Comparison of ENCODE assay signal across 8 cellular contexts in the genomic region with DNA sequence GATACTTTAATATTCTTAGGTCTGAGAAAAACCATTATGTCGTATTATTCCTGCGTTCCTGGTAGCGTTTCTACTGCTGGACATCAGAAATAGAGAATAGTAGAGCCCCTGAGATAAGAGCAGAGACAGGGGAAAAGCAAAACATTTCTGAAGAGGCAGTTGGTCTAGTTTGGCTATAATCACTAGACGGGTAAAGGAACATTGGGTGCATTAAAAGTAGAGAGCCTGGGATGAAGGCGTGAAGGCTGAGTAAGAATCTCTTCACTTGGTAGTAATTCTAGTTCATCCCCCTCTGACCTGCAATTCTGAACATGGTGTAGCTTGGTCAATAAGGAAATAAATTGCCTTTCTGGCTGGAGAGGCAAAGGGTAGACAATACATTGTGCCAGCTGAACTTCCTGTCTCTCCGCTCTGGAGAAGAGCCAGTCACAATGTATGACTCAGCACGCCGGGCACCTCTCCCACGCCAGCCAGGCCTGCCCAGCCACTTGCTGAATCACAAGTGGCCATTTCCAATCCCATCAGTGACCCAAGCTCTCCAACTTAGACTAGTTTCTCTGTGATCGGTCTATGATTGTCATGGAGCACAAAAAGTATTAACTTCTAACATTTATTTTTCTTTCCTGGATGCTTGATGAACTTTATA.
DNase-seq lines count a peak whose midpoint lies in the region; TF ChIP-seq lines count a peak whose summit lies in the region.

No MANE protein-coding gene starts in this region.

- no peaks in the 10 kb centered on the region for H3K36me3 Mint-ChIP-seq in Caco-2 (ENCODE audit: insufficient read depth, unreplicated experiment)

- no peaks in the 10 kb centered on the region for H3K4me1 Mint-ChIP-seq in Caco-2 (ENCODE audit: low read depth, unreplicated experiment)

- H3K36me3 ChIP-seq in adrenal gland (replicated peaks in 1 of 2) = no peaks in the 10 kb centered on the region
- no peaks in the 10 kb centered on the region for H3K36me3 ChIP-seq in Caco-2 (ENCODE audit: control insufficient read depth, insufficient read depth, low read length)
- H3K36me3 ChIP-seq in HAP-1 (replicated peaks) = no peaks in the 10 kb centered on the region

- intact Hi-C loops in adrenal gland (cut with DNase I) = no loop called here
- intact Hi-C loops in Caco-2 (cut with micrococcal nuclease; ENCODE audit: unreplicated experiment) = no loop called here

- no TSS peak for BruUV-seq in Caco-2 (replicated peaks; lab: Mats Ljungman, UMichigan)

- no peaks in the 10 kb centered on the region for H3K9me3 Mint-ChIP-seq in Caco-2 (ENCODE audit: unreplicated experiment)

- peak overlapping the region; percentile 29 to 82 (median 70) for H3K27ac ChIP-seq in adrenal gland

- H3K27ac Mint-ChIP-seq in Caco-2 (ENCODE audit: unreplicated experiment) = no peak overlapping the region

- no peak overlapping the region for H3K4me3 Mint-ChIP-seq in Caco-2 (ENCODE audit: unreplicated experiment)

- H3K4me3 ChIP-seq in adrenal gland (no peak overlapping the region), Caco-2 (ENCODE audit: low read depth, low read length) (no peak overlapping the region), HAP-1 (no peak overlapping the region)

- POLR2A ChIA-PET in Caco-2 (lab: Charles Lee) = no interaction called here

- TF ChIP-seq POLR2A in adrenal gland (IDR thresholded peaks at IDR 0.05) = peak in 1 of 2 donors; percentile 13

- no peaks in the 10 kb centered on the region for H3K9me3 ChIP-seq in adrenal gland (replicated peaks in 1 of 3)
- no peaks in the 10 kb centered on the region for H3K9me3 ChIP-seq in Caco-2
- no peaks in the 10 kb centered on the region for H3K9me3 ChIP-seq in HAP-1

- in situ Hi-C loops in Caki2 (cut with HindIII; ENCODE audit: low pct_unique_long_range_greater_than_20kb, low sequenced_read_pairs) = no loop called here
- in situ Hi-C loops in HAP-1 (cut with MboI; ENCODE audit: low sequenced_read_pairs) = no loop called here

- H3K4me1 ChIP-seq in adrenal gland (replicated peaks in 1 of 2) (peaks cover 0 to 23% of the 10 kb centered on the region in 2 donors), Caco-2 (no peaks in the 10 kb centered on the region), HAP-1 (no peaks in the 10 kb centered on the region)

- TF ChIP-seq CTCF in adrenal gland (IDR thresholded peaks at IDR 0.05) (no peak), Caco-2 (IDR thresholded peaks at IDR 0.05; ENCODE audit: insufficient read depth in 1 of 2, low read depth in 1 of 2, low read length in 1 of 2, severe bottlenecking in 1 of 2, unreplicated experiment in 1 of 2) (no peak)

- no peaks in the 10 kb centered on the region for H3K27me3 Mint-ChIP-seq in Caco-2 (ENCODE audit: insufficient read depth, unreplicated experiment)

- 42 to 51% (median 47%) methylated on average over 10 of the region's 10 CpGs for whole genome bisulfite sequencing in adrenal gland, 4 donors

- CTCF ChIA-PET in Caco-2 (lab: Charles Lee) = no interaction called here

- DNase-seq in Caki2 (ENCODE audit: low read depth) (peak; percentile 81), NCI-H1436 treated with DMSO at 0.1 percent for 48 hours (lab: John Stamatoyannopoulos, UW) (peak; percentile 27), adrenal gland (peak; percentile 89 to 95 (median 92)), islet precursor cell (peak; percentile 61), Caco-2 (no peak), HAP-1 (ENCODE audit: low spot score in 2 of 2) (no peak)
- DNase-seq in activated effector memory CD4-positive, alpha-beta T cell treated with anti-CD3 and anti-CD28 coated beads, Interleukin-2, amount 50 U/mL, for 16 hours = no peak
- no peak for DNase-seq in activated CD4-positive, alpha-beta T cell treated with anti-CD3 and anti-CD28 coated beads, Interleukin-2, amount 50 U/mL, for 1 hour

- H3K27me3 ChIP-seq in adrenal gland (no peaks in the 10 kb centered on the region), Caco-2 (replicated peaks; ENCODE audit: control insufficient read depth, insufficient read depth, low read length) (no peaks in the 10 kb centered on the region), HAP-1 (ENCODE audit: low read depth) (peaks cover 5% of the 10 kb centered on the region; the same call in 1 of the 2 replicates)

Comparison
In these comparisons a context has a peak if more than half of its experiments do, and no peak if none do; other contexts are left out.
1. DNase-seq: peak in Caki2 (single experiment), NCI-H1436 treated with DMSO at 0.1 percent for 48 hours (single experiment), adrenal gland (7 of 7) and islet precursor cell (single experiment); none in activated effector memory CD4-positive, alpha-beta T cell treated with anti-CD3 and anti-CD28 coated beads, Interleukin-2, amount 50 U/mL, for 16 hours (single experiment), Caco-2 (0 of 2), activated CD4-positive, alpha-beta T cell treated with anti-CD3 and anti-CD28 coated beads, Interleukin-2, amount 50 U/mL, for 1 hour (single experiment) and HAP-1 (0 of 2).